ENCODE assay signal across 1 cellular context in the genomic region with DNA sequence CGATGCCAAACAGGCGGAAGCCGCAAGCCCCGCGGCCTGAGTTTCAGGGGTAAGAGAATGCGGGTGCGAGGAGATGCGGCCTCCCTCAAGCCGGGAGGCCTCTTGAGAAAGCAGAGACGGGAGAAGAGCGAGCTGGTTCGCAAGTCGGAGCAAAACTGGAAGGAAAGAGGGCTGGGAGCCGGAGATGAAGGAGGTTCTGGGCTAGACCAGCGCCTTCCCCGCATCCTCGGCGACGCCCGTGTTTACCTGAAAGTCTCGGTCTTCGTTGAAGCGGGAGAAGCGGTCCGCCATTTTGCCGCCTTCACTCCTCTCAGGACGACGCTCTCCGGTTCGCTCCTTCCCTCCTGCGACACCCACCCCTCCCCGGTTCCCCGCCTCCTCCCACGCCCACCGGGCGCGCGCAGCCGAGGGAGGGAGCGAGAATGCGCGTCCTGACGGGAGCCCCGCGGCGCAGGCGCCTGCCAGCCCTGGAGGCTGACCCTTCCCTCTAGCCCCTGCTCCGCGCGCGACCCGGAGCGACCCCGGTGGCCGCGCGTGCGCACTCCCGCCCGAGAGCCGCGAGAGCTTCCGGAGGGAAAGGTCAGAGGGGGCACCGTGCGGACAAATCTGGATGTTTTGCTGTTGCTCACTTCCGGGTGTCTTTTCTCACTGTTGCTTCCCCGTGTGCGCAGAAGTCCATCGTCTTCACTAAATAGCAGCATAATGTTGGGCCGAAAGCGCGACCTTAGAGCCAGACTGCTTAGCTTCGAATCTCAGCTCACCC.
TF ChIP-seq lines count a peak whose summit lies in the region.

TSS of gene GPATCH8 (minus strand) at position 327 of the 763 bp plus-strand sequence. CDS start at position 291, 36 bp downstream.

TF ChIP-seq in HepG2, 621 proteins besides CTCF, POLR2A, EP300 and RAD21 (continued from another document and continues in another):
- TF ChIP-seq ARID4A (CRISPR knock-in tag; IDR thresholded peaks at IDR 0.05; ENCODE audit: borderline replicate concordance) (peak; percentile 81; the same call in 1 of the 2 replicates), TSC22D2 (CRISPR knock-in tag; IDR thresholded peaks at IDR 0.05; ENCODE audit: borderline replicate concordance) (peak; percentile 50), SAP130 (CRISPR knock-in tag; IDR thresholded peaks at IDR 0.05; ENCODE audit: low read depth) (peak; percentile 89), ZBED4 (CRISPR knock-in tag; IDR thresholded peaks at IDR 0.05; ENCODE audit: borderline replicate concordance) (peak; percentile 49), TERF1 (CRISPR knock-in tag; IDR thresholded peaks at IDR 0.05) (no peak), ZBTB38 (CRISPR knock-in tag; IDR thresholded peaks at IDR 0.05) (peak; percentile 88; the same call in 1 of the 2 replicates), NRL (CRISPR knock-in tag; IDR thresholded peaks at IDR 0.05; ENCODE audit: borderline replicate concordance) (peak; percentile 92), MATR3 (CRISPR knock-in tag; IDR thresholded peaks at IDR 0.05) (no peak), ARNTL (CRISPR knock-in tag; IDR thresholded peaks at IDR 0.05) (no peak; the same call in 1 of the 2 replicates), TEAD2 (CRISPR knock-in tag; IDR thresholded peaks at IDR 0.05) (no peak), ZNF576 (CRISPR knock-in tag; IDR thresholded peaks at IDR 0.05) (no peak), SKI (IDR thresholded peaks at IDR 0.05; ENCODE audit: partially characterized antibody) (no peak), ZNF256 (CRISPR knock-in tag; conservative IDR thresholded peaks at IDR 0.05) (peak; percentile 67; the same call in 1 of the 2 replicates), JUND (CRISPR knock-in tag; IDR thresholded peaks at IDR 0.05) (0 out of 2 replicates have a peak, but pooled peaks have one; percentile 60), NFIC (IDR thresholded peaks at IDR 0.05; ENCODE audit: low read length) (no peak), TBX3 (IDR thresholded peaks at IDR 0.05; ENCODE audit: borderline replicate concordance) (0 out of 2 replicates have a peak, but pooled peaks have one; percentile 7), TBL1XR1 (IDR thresholded peaks at IDR 0.05; ENCODE audit: borderline replicate concordance, low read length, partially characterized antibody) (peak; percentile 64), NR2C2 (CRISPR knock-in tag; IDR thresholded peaks at IDR 0.05; ENCODE audit: borderline replicate concordance) (peak; percentile 100), GTF2F1 (IDR thresholded peaks at IDR 0.05; ENCODE audit: low read length) (no peak), ZNF720 (CRISPR knock-in tag; IDR thresholded peaks at IDR 0.05) (no peak)
- TF ChIP-seq, protein P1, sequence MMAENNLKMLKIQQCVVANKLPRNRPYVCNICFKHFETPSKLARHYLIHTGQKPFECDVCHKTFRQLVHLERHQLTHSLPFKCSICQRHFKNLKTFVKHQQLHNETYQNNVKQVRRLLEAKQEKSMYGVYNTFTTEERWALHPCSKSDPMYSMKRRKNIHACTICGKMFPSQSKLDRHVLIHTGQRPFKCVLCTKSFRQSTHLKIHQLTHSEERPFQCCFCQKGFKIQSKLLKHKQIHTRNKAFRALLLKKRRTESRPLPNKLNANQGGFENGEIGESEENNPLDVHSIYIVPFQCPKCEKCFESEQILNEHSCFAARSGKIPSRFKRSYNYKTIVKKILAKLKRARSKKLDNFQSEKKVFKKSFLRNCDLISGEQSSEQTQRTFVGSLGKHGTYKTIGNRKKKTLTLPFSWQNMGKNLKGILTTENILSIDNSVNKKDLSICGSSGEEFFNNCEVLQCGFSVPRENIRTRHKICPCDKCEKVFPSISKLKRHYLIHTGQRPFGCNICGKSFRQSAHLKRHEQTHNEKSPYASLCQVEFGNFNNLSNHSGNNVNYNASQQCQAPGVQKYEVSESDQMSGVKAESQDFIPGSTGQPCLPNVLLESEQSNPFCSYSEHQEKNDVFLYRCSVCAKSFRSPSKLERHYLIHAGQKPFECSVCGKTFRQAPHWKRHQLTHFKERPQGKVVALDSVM (CRISPR knock-in tag; IDR thresholded peaks at IDR 0.05): peak; percentile 59
- TF ChIP-seq, protein P2, sequence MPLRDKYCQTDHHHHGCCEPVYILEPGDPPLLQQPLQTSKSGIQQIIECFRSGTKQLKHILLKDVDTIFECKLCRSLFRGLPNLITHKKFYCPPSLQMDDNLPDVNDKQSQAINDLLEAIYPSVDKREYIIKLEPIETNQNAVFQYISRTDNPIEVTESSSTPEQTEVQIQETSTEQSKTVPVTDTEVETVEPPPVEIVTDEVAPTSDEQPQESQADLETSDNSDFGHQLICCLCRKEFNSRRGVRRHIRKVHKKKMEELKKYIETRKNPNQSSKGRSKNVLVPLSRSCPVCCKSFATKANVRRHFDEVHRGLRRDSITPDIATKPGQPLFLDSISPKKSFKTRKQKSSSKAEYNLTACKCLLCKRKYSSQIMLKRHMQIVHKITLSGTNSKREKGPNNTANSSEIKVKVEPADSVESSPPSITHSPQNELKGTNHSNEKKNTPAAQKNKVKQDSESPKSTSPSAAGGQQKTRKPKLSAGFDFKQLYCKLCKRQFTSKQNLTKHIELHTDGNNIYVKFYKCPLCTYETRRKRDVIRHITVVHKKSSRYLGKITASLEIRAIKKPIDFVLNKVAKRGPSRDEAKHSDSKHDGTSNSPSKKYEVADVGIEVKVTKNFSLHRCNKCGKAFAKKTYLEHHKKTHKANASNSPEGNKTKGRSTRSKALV (CRISPR knock-in tag; IDR thresholded peaks at IDR 0.05): no peak
- TF ChIP-seq, protein P3, sequence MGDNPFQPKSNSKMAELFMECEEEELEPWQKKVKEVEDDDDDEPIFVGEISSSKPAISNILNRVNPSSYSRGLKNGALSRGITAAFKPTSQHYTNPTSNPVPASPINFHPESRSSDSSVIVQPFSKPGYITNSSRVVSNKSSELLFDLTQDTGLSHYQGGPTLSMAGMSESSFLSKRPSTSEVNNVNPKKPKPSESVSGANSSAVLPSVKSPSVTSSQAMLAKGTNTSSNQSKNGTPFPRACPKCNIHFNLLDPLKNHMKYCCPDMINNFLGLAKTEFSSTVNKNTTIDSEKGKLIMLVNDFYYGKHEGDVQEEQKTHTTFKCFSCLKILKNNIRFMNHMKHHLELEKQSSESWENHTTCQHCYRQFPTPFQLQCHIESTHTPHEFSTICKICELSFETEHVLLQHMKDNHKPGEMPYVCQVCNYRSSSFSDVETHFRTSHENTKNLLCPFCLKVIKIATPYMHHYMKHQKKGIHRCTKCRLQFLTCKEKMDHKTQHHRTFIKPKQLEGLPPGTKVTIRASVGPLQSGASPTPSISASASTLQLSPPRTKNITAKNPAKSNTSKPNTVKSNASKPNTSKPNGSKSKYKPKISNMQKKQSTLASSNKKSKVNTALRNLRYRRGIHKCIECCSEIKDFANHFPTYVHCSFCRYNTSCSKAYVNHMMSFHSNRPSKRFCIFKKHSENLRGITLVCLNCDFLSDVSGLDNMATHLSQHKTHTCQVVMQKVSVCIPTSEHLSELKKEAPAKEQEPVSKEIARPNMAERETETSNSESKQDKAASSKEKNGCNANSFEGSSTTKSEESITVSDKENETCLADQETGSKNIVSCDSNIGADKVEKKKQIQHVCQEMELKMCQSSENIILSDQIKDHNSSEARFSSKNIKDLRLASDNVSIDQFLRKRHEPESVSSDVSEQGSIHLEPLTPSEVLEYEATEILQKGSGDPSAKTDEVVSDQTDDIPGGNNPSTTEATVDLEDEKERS (CRISPR knock-in tag; IDR thresholded peaks at IDR 0.05): no peak
- TF ChIP-seq, protein P4, sequence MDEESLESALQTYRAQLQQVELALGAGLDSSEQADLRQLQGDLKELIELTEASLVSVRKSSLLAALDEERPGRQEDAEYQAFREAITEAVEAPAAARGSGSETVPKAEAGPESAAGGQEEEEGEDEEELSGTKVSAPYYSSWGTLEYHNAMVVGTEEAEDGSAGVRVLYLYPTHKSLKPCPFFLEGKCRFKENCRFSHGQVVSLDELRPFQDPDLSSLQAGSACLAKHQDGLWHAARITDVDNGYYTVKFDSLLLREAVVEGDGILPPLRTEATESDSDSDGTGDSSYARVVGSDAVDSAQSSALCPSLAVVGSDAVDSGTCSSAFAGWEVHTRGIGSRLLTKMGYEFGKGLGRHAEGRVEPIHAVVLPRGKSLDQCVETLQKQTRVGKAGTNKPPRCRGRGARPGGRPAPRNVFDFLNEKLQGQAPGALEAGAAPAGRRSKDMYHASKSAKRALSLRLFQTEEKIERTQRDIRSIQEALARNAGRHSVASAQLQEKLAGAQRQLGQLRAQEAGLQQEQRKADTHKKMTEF (CRISPR knock-in tag; IDR thresholded peaks at IDR 0.05): peak; percentile 95
- TF ChIP-seq, protein P5, sequence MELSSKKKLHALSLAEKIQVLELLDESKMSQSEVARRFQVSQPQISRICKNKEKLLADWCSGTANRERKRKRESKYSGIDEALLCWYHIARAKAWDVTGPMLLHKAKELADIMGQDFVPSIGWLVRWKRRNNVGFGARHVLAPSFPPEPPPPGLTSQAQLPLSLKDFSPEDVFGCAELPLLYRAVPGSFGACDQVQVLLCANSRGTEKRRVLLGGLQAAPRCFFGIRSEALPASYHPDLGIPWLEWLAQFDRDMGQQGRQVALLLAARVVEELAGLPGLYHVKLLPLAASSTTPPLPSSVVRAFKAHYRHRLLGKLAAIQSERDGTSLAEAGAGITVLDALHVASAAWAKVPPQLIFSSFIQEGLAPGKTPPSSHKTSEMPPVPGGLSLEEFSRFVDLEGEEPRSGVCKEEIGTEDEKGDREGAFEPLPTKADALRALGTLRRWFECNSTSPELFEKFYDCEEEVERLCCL (CRISPR knock-in tag; IDR thresholded peaks at IDR 0.05; ENCODE audit: borderline replicate concordance): peak; percentile 85; the same call in 1 of the 2 replicates
